In genomic region chr20:43119720-43120119, GRCh38 we compare ENCODE assay signal across 9 cellular contexts.
"Had no signal": no experiment of that assay in that cellular context is flagged by ENCODE, and none has a peak within 500 bp of the region (broad histone marks: within the 10 kb centered on the region; RNA-seq: fewer than 3 reads in every experiment).

No MANE protein-coding gene starts in this region.

- H3K36me3 ChIP-seq: HAP-1 had no signal

- H3K27ac ChIP-seq: GM23248 had no signal

- DNase-seq: GM23248, GOT3, H7, H9, HCEC 1CT, HFFc6 had no signal

- H3K4me3 ChIP-seq: GM23248, GM23338, HAP-1 had no signal

- H3K9ac ChIP-seq: GM23248 had no signal

- H3K4me1 ChIP-seq: HAP-1 had no signal

- H2AFZ ChIP-seq: GM23248, GM23338 had no signal

- ATAC-seq: GM23338, HCT116 had no signal

- H3K4me2 ChIP-seq: GM23338 had no signal

- H3K9me3 ChIP-seq: HAP-1 had no signal
